8 cellular contexts compared by ENCODE assay signal in the genomic region with DNA sequence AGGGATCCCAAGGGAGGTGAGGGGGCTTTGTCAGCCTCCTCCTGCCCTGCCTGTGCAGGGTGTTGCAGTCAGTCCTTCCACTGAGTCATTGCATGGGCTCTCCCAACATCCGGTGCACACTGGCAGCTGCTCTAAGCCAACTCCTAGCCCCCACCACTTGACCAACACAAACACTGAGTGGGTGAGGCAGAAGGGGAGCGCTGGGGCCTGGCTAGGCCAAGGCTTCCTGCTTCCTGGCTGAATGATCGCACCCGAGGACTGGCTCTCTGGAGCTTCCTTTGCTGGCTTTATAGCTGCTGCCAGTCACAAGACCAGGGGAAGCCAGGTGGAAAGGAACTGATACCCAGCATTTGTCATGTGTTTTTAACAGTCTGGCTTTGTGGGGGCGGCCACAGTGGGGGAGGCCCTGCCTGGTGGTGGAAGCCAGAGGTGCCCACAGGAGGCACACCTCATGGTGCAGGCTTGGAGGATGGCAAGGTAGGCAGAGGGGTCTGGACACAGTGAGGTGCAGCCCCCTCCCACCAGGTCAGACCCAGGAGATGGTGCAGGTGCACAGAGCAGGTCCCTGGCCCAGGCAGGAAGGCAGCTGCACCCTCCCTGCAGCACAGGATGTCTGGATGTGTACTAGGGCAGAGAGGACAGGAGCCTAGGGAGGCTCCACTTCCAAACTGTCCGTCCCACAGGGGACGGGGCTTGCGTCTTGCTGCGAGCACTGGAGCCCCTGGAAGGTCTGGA. TPM values are rescaled to one million over a fixed set of nuclear protein-coding genes. Genes with fewer than 3 reads are reported as not detected.
A peak's percentile ranks its signal among the peaks of the same experiment; 100 is the strongest.
DNase-seq lines count a peak whose midpoint lies in the region; ATAC-seq and TF ChIP-seq lines count a peak whose summit lies in the region.

No MANE protein-coding gene starts in this region.

- H3K9me3 Mint-ChIP-seq in CD8-positive, alpha-beta T cell: no peaks in the 10 kb centered on the region
- H3K9me3 Mint-ChIP-seq in naive thymus-derived CD8-positive, alpha-beta T cell: no peaks in the 10 kb centered on the region

- ATAC-seq in CD8-positive, alpha-beta T cell: peak; percentile 80
- peak; percentile 49 for ATAC-seq in GM21367 (IDR thresholded peaks at IDR 0.05; ENCODE audit: unreplicated experiment)
- peak; percentile 72 to 74 for ATAC-seq in naive thymus-derived CD8-positive, alpha-beta T cell

- intact Hi-C loops in CD8-positive, alpha-beta T cell (cut with DNase I, micrococcal nuclease): no loop called here

- no peaks in the 10 kb centered on the region for H3K9me3 ChIP-seq in CD8-positive, alpha-beta T cell (ENCODE audit: low read length)
- H3K9me3 ChIP-seq in MG63: no peaks in the 10 kb centered on the region
- no peaks in the 10 kb centered on the region for H3K9me3 ChIP-seq in effector memory CD4-positive, alpha-beta T cell (ENCODE audit: control insufficient read depth, low read length)
- H3K9me3 ChIP-seq in thymus (ENCODE audit: control insufficient read depth): no peaks in the 10 kb centered on the region

- peak overlapping the region; percentile 22 for H3K27ac ChIP-seq in CD8-positive, alpha-beta T cell (ENCODE audit: low read depth, low read length)
- H3K27ac ChIP-seq in effector memory CD4-positive, alpha-beta T cell (ENCODE audit: insufficient read depth, low read length, poor library complexity, severe bottlenecking): peak overlapping the region; percentile 7
- H3K27ac ChIP-seq in thymus (ENCODE audit: low read depth): peak overlapping the region; percentile 68

- CTCF ChIA-PET in CD8-positive, alpha-beta T cell (lab: Charles Lee): interaction anchor here (1.0 to 4.8 kb wide), 4 partner anchors 9 to 20 kb away, joined by 3 to 30 read pairs (median 12); no protein-coding TSS in a partner anchor

- peak in 6 of 7 experiments; percentile 22 to 64 (median 46) for DNase-seq in CD8-positive, alpha-beta T cell
- DNase-seq in MG63 (peak; percentile 99), NCI-H446 treated with DMSO at 0.1 percent for 48 hours (lab: John Stamatoyannopoulos, UW) (no peak)
- DNase-seq in activated CD4-positive, alpha-beta T cell treated with anti-CD3 and anti-CD28 coated beads for 48 hours: peak; percentile 74
- no peak for DNase-seq in effector memory CD4-positive, alpha-beta T cell
- DNase-seq in naive thymus-derived CD8-positive, alpha-beta T cell: peak in 4 of 10 donors; percentile 29 to 71 (median 41)

- POLR2A ChIA-PET in CD8-positive, alpha-beta T cell (lab: Charles Lee): interaction anchor here (0.6 to 1.1 kb wide), 2 partner anchors 12 to 725 kb away, joined by 3 to 5 read pairs; no protein-coding TSS in a partner anchor
- POLR2A ChIA-PET in naive thymus-derived CD8-positive, alpha-beta T cell (lab: Charles Lee): interaction anchor here (0.6 to 2.3 kb wide), 4 partner anchors 9 to 310 kb away, joined by 3 to 10 read pairs (median 4); no protein-coding TSS in a partner anchor

- peaks cover 17% of the 10 kb centered on the region for H3K36me3 ChIP-seq in CD8-positive, alpha-beta T cell (ENCODE audit: insufficient read depth, low read length)
- H3K36me3 ChIP-seq in MG63 (peaks cover 77% of the 10 kb centered on the region), thymus (ENCODE audit: control insufficient read depth, insufficient read depth) (peaks cover 80% of the 10 kb centered on the region)
- H3K36me3 ChIP-seq in effector memory CD4-positive, alpha-beta T cell (ENCODE audit: control insufficient read depth, insufficient read depth, low read length): peaks cover 23% of the 10 kb centered on the region

- H3K36me3 Mint-ChIP-seq in CD8-positive, alpha-beta T cell: peaks cover 29% of the 10 kb centered on the region
- peaks cover 0 to 26% (median 2%) of the 10 kb centered on the region in 3 donors for H3K36me3 Mint-ChIP-seq in naive thymus-derived CD8-positive, alpha-beta T cell

- H3K4me3 Mint-ChIP-seq in CD8-positive, alpha-beta T cell: no peak overlapping the region
- H3K4me3 Mint-ChIP-seq in naive thymus-derived CD8-positive, alpha-beta T cell: peak overlapping the region; percentile 6 to 66 (median 60)

- no peak overlapping the region for H3K4me3 ChIP-seq in CD8-positive, alpha-beta T cell (ENCODE audit: low read depth, low read length)
- H3K4me3 ChIP-seq in MG63 (no peak overlapping the region), thymus (ENCODE audit: low read length) (no peak overlapping the region)
- H3K4me3 ChIP-seq in effector memory CD4-positive, alpha-beta T cell (ENCODE audit: insufficient read depth, low read depth, low read length, poor library complexity, severe bottlenecking): no peak overlapping the region

- TF ChIP-seq CTCF in CD8-positive, alpha-beta T cell (IDR thresholded peaks at IDR 0.05): no peak

- H3K4me1 Mint-ChIP-seq in CD8-positive, alpha-beta T cell (ENCODE audit: low read depth): peaks cover 25% of the 10 kb centered on the region
- H3K4me1 Mint-ChIP-seq in naive thymus-derived CD8-positive, alpha-beta T cell: peaks cover 20 to 35% (median 35%) of the 10 kb centered on the region in 4 donors

- peak overlapping the region; percentile 85 for H3K27ac Mint-ChIP-seq in CD8-positive, alpha-beta T cell
- peak overlapping the region; percentile 67 to 93 (median 82) for H3K27ac Mint-ChIP-seq in naive thymus-derived CD8-positive, alpha-beta T cell

- H3K27me3 ChIP-seq in CD8-positive, alpha-beta T cell (ENCODE audit: insufficient read depth, low read length): no peaks in the 10 kb centered on the region
- H3K27me3 ChIP-seq in MG63: no peaks in the 10 kb centered on the region
- no peaks in the 10 kb centered on the region for H3K27me3 ChIP-seq in effector memory CD4-positive, alpha-beta T cell (replicated peaks; ENCODE audit: control insufficient read depth, insufficient read depth, low read length, poor library complexity, severe bottlenecking)
- H3K27me3 ChIP-seq in thymus (ENCODE audit: control insufficient read depth, insufficient read depth): no peaks in the 10 kb centered on the region

- no peaks in the 10 kb centered on the region for H3K27me3 Mint-ChIP-seq in CD8-positive, alpha-beta T cell (ENCODE audit: low read depth)
- no peaks in the 10 kb centered on the region for H3K27me3 Mint-ChIP-seq in naive thymus-derived CD8-positive, alpha-beta T cell

- WGBS in thymus: 40% methylated on average over 9 of the region's 9 CpGs

- H3K4me1 ChIP-seq in CD8-positive, alpha-beta T cell (ENCODE audit: insufficient read depth, low read length): peaks cover 24% of the 10 kb centered on the region
- H3K4me1 ChIP-seq in effector memory CD4-positive, alpha-beta T cell (ENCODE audit: control insufficient read depth, insufficient read depth, low read length, poor library complexity, severe bottlenecking): peaks cover 14% of the 10 kb centered on the region
- H3K4me1 ChIP-seq in thymus (ENCODE audit: control insufficient read depth, insufficient read depth, low read length): no peaks in the 10 kb centered on the region

RNA-seq across cellular contexts. Expression of gene MPG, which starts 6.9 kb away (rescaled TPM):
- total RNA-seq in CD8-positive, alpha-beta T cell: 10 to 100 TPM; 12.3 to 13.0 TPM
- 126 and 258 TPM in 2 replicates for total RNA-seq in MG63 (2014; rRNA removed; shearing (Covaris generic); ENCODE audit: low replicate concordance)
- 10 to 100 TPM; 24.5 to 27.2 TPM for total RNA-seq in naive thymus-derived CD8-positive, alpha-beta T cell
- 10 to 100 TPM; 46.0 to 57.7 (median 51.8) TPM for polyA plus RNA-seq in naive thymus-derived CD8-positive, alpha-beta T cell
- 58.1 TPM for polyA plus RNA-seq in thymus

RNA-seq across cellular contexts. Expression of gene RHBDF1, which starts 12.5 kb away (rescaled TPM):
- total RNA-seq in CD8-positive, alpha-beta T cell: under 1 TPM; 0.22 to 0.92 TPM
- 4.2 and 12.0 TPM in 2 replicates for total RNA-seq in MG63 (2014; rRNA removed; shearing (Covaris generic); ENCODE audit: low replicate concordance)
- not detected for total RNA-seq in naive thymus-derived CD8-positive, alpha-beta T cell
- polyA plus RNA-seq in naive thymus-derived CD8-positive, alpha-beta T cell: under 1 TPM in 1 of 3 donors, not detected in 2; 0.50 TPM
- 10.7 TPM for polyA plus RNA-seq in thymus

RNA-seq across cellular contexts. Expression of gene SNRNP25, which starts 31.3 kb away (rescaled TPM):
- total RNA-seq in CD8-positive, alpha-beta T cell: 1 to 10 TPM; 4.9 to 5.4 TPM
- 33.1 and 87.8 TPM in 2 replicates for total RNA-seq in MG63 (2014; rRNA removed; shearing (Covaris generic); ENCODE audit: low replicate concordance)
- total RNA-seq in naive thymus-derived CD8-positive, alpha-beta T cell: 10 to 100 TPM in 1 of 2 experiments, 1 to 10 TPM in 1; 9.5 to 11.3 TPM
- 10 to 100 TPM; 20.2 to 30.2 (median 22.3) TPM for polyA plus RNA-seq in naive thymus-derived CD8-positive, alpha-beta T cell
- polyA plus RNA-seq in thymus: 23.3 TPM

RNA-seq across cellular contexts. Expression of gene POLR3K, which starts 31.5 kb away (rescaled TPM):
- 1 to 10 TPM; 4.6 to 5.5 TPM for total RNA-seq in CD8-positive, alpha-beta T cell
- 16.4 and 25.5 TPM in 2 replicates for total RNA-seq in MG63 (2014; rRNA removed; shearing (Covaris generic); ENCODE audit: low replicate concordance)
- total RNA-seq in naive thymus-derived CD8-positive, alpha-beta T cell: 10 to 100 TPM; 16.2 to 17.1 TPM
- polyA plus RNA-seq in naive thymus-derived CD8-positive, alpha-beta T cell: 10 to 100 TPM; 20.9 to 29.5 (median 23.1) TPM
- polyA plus RNA-seq in thymus: 10.6 TPM

RNA-seq across cellular contexts. Expression of gene NPRL3, which starts 53.6 kb away (rescaled TPM):
- 10 to 100 TPM; 21.5 to 24.5 TPM for total RNA-seq in CD8-positive, alpha-beta T cell
- total RNA-seq in MG63 (2014; rRNA removed; shearing (Covaris generic); ENCODE audit: low replicate concordance): 9.6 and 18.2 TPM in 2 replicates
- total RNA-seq in naive thymus-derived CD8-positive, alpha-beta T cell: 10 to 100 TPM; 40.7 to 41.3 TPM
- 10 to 100 TPM in 2 of 3 donors, 1 to 10 TPM in 1; 5.9 to 16.2 (median 13.1) TPM for polyA plus RNA-seq in naive thymus-derived CD8-positive, alpha-beta T cell
- polyA plus RNA-seq in thymus: 16.7 TPM

Comparison
In these comparisons a context has a peak if more than half of its experiments do, and no peak if none do; other contexts are left out.
1. DNase-seq: peak in CD8-positive, alpha-beta T cell (6 of 7), MG63 (single experiment) and activated CD4-positive, alpha-beta T cell treated with anti-CD3 and anti-CD28 coated beads for 48 hours (single experiment); none in effector memory CD4-positive, alpha-beta T cell (0 of 3) and NCI-H446 treated with DMSO at 0.1 percent for 48 hours (single experiment).
2. H3K27ac ChIP-seq: peak in every context shown above with its lines; median percentile 68 in thymus; 22 in CD8-positive, alpha-beta T cell; 7 in effector memory CD4-positive, alpha-beta T cell.
3. Peak in every context shown above with its lines, with median percentiles within 50 percentile points of each other: ATAC-seq.